31 cellular contexts compared by ENCODE assay signal in genomic region chr15:95407534-95407933, GRCh38.
"Had no signal": no experiment of that assay in that cellular context is flagged by ENCODE, and none has a peak within 500 bp of the region (broad histone marks: within the 10 kb centered on the region; RNA-seq: fewer than 3 reads in every experiment).

No MANE protein-coding gene starts in this region.

- H3K27ac Mint-ChIP-seq: activated CD4-positive, alpha-beta T cell treated with anti-CD3 and anti-CD28 coated beads, Interleukin-2, amount 10 ng/mL, durations not matched to agents 24 days and 14 days; activated CD8-positive, alpha-beta T cell treated with anti-CD3 and anti-CD28 coated beads, Interleukin-2, amount 10 ng/mL, durations not matched to agents 7 days and 5 days; activated naive CD4-positive, alpha-beta T cell treated with anti-CD3 and anti-CD28 coated beads, Interleukin-2, amount 50 U/mL, for 24 hours; activated naive CD8-positive, alpha-beta T cell treated with anti-CD3 and anti-CD28 coated beads, Interleukin-2, amount 10 ng/mL, durations not matched to agents 7 days and 5 days; activated T-cell treated with anti-CD3 and anti-CD28 coated beads, Interleukin-2, amount 50 U/mL, for 24 hours; activated T-helper 2 cell treated with anti-CD3 and anti-CD28 coated beads, Interferon-gamma antibody, Interleukin-2, Interleukin-4, amounts not matched to agents 10 μg/mL and 5 μg/mL and 100 μg/mL, durations not matched to agents 14 hours and 24 hours and 36 hours had no signal

- ATAC-seq: activated CD8-positive, alpha-beta T cell treated with anti-CD3 and anti-CD28 coated beads, Interleukin-2, amount 10 ng/mL, durations not matched to agents 7 days and 5 days; body of pancreas; Panc1 had no signal

- H3K4me3 Mint-ChIP-seq: activated CD4-positive, alpha-beta T cell treated with anti-CD3 and anti-CD28 coated beads, Interleukin-2, amount 10 ng/mL, durations not matched to agents 24 days and 14 days; activated CD8-positive, alpha-beta T cell treated with anti-CD3 and anti-CD28 coated beads, Interleukin-2, amount 10 ng/mL, durations not matched to agents 7 days and 5 days; activated naive CD4-positive, alpha-beta T cell treated with anti-CD3 and anti-CD28 coated beads, Interleukin-2, amount 50 U/mL, for 24 hours; activated naive CD8-positive, alpha-beta T cell treated with anti-CD3 and anti-CD28 coated beads, Interleukin-2, amount 10 ng/mL, durations not matched to agents 7 days and 5 days; activated T-cell treated with anti-CD3 and anti-CD28 coated beads, Interleukin-2, amount 50 U/mL, for 24 hours had no signal

- FAIRE-seq: astrocyte had no signal

- H3K27ac ChIP-seq: body of pancreas, breast epithelium, SJCRH30, SK-N-MC, WERI-Rb-1 had no signal

- H3K36me3 ChIP-seq: adrenal gland, breast epithelium, MG63, SJCRH30, WERI-Rb-1 had no signal

- H3K4me1 Mint-ChIP-seq: activated CD4-positive, alpha-beta T cell treated with anti-CD3 and anti-CD28 coated beads, Interleukin-2, amount 10 ng/mL, durations not matched to agents 24 days and 14 days had no signal

- H3K27me3 ChIP-seq: adrenal gland, body of pancreas, breast epithelium, MG63, SJCRH30 had no signal

- H3K27me3 Mint-ChIP-seq: activated CD4-positive, alpha-beta T cell treated with anti-CD3 and anti-CD28 coated beads, Interleukin-2, amount 10 ng/mL, durations not matched to agents 24 days and 14 days; activated naive CD4-positive, alpha-beta T cell treated with anti-CD3 and anti-CD28 coated beads, Interleukin-2, amount 50 U/mL, for 24 hours; activated T-cell treated with anti-CD3 and anti-CD28 coated beads, Interleukin-2, amount 50 U/mL, for 24 hours had no signal

- H3K9me3 ChIP-seq: adrenal gland, body of pancreas, breast epithelium, MG63, SJCRH30 had no signal

- H3K4me3 ChIP-seq: adrenal gland, body of pancreas, breast epithelium, MG63, SJCRH30, SK-N-MC had no signal

- H3K4me1 ChIP-seq: adrenal gland, body of pancreas, breast epithelium, SJCRH30 had no signal

- DNase-seq: activated CD4-positive, alpha-beta T cell treated with anti-CD3 and anti-CD28 coated beads for 1 hour; activated CD4-positive, alpha-beta T cell treated with anti-CD3 and anti-CD28 coated beads, Interleukin-2, amount 10 ng/mL, durations not matched to agents 24 days and 14 days; activated CD4-positive, alpha-beta T cell treated with anti-CD3 and anti-CD28 coated beads, Interleukin-2, amount 50 U/mL, for 4 hours; activated CD4-positive, CD25-positive, alpha-beta regulatory T cell; activated CD8-positive, alpha-beta T cell treated with anti-CD3 and anti-CD28 coated beads, Interleukin-2, amount 10 ng/mL, durations not matched to agents 7 days and 5 days; activated gamma-delta T cell; activated naive CD4-positive, alpha-beta T cell treated with Interleukin-2 at 50 U/mL for 16 hours; activated naive CD8-positive, alpha-beta T cell treated with anti-CD3 and anti-CD28 coated beads, Interleukin-2, amount 10 ng/mL, durations not matched to agents 7 days and 5 days; activated T-cell treated with anti-CD3 and anti-CD28 coated beads, Interleukin-2, amount 50 U/mL, for 24 hours; adrenal gland; body of pancreas; Kasumi-1; MG63; NCI-H1048; NCI-H1105 treated with DMSO at 0.1 percent for 48 hours; NCI-H1436; NCI-H1694; NCI-H1930; NCI-H2081 treated with DMSO at 0.1 percent for 48 hours; NCI-H226; NCI-H524 treated with DMSO at 0.1 percent for 48 hours; SHP77; SJCRH30; T1000; WERI-Rb-1 had no signal

- H3K9me3 Mint-ChIP-seq: activated naive CD4-positive, alpha-beta T cell treated with anti-CD3 and anti-CD28 coated beads, Interleukin-2, amount 50 U/mL, for 24 hours; activated T-cell treated with anti-CD3 and anti-CD28 coated beads, Interleukin-2, amount 50 U/mL, for 24 hours; activated T-helper 2 cell treated with anti-CD3 and anti-CD28 coated beads, Interferon-gamma antibody, Interleukin-2, Interleukin-4, amounts not matched to agents 10 μg/mL and 5 μg/mL and 100 μg/mL, durations not matched to agents 14 hours and 24 hours and 36 hours had no signal

- H3K36me3 Mint-ChIP-seq: activated naive CD4-positive, alpha-beta T cell treated with anti-CD3 and anti-CD28 coated beads, Interleukin-2, amount 50 U/mL, for 24 hours; activated naive CD8-positive, alpha-beta T cell treated with anti-CD3 and anti-CD28 coated beads, Interleukin-2, amount 10 ng/mL, durations not matched to agents 7 days and 5 days had no signal
